In genomic region chr7:149690688-149691446, GRCh38 we compare ENCODE assay signal across 1 cellular context.
A peak's percentile ranks its signal among the peaks of the same experiment; 100 is the strongest.
TF ChIP-seq lines count a peak whose summit lies in the region.

No MANE protein-coding gene starts in this region.

TF ChIP-seq in HEK293, 187 proteins besides CTCF, POLR2A, EP300 and RAD21 (continued from another document and continues in another):
- TF ChIP-seq ELK4 (IDR thresholded peaks at IDR 0.05; ENCODE audit: borderline replicate concordance, low read depth, low read length): no peak
- peak; percentile 90 for TF ChIP-seq ZNF394 (tag by site-specific recombination; IDR thresholded peaks at IDR 0.05; ENCODE audit: borderline replicate concordance)
- no peak for TF ChIP-seq ZNF510 (tag by site-specific recombination; IDR thresholded peaks at IDR 0.05; ENCODE audit: insufficient replicate concordance)
- TF ChIP-seq ZNF791 (tag by site-specific recombination; IDR thresholded peaks at IDR 0.05): no peak
- TF ChIP-seq ZFP3 (tag by site-specific recombination; IDR thresholded peaks at IDR 0.05; ENCODE audit: low read depth): no peak
- peak; percentile 42; the same call in 1 of the 2 replicates for TF ChIP-seq ZNF76 (tag by site-specific recombination; IDR thresholded peaks at IDR 0.05; ENCODE audit: borderline replicate concordance, low read depth)
- TF ChIP-seq, protein P1, sequence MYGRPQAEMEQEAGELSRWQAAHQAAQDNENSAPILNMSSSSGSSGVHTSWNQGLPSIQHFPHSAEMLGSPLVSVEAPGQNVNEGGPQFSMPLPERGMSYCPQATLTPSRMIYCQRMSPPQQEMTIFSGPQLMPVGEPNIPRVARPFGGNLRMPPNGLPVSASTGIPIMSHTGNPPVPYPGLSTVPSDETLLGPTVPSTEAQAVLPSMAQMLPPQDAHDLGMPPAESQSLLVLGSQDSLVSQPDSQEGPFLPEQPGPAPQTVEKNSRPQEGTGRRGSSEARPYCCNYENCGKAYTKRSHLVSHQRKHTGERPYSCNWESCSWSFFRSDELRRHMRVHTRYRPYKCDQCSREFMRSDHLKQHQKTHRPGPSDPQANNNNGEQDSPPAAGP (tag by site-specific recombination; IDR thresholded peaks at IDR 0.05): peak; percentile 61
- no peak for TF ChIP-seq ZNF658 (tag by site-specific recombination; IDR thresholded peaks at IDR 0.05)
- no peak for TF ChIP-seq ZNF792 (tag by site-specific recombination; IDR thresholded peaks at IDR 0.05)
- TF ChIP-seq ZNF19 (tag by site-specific recombination; IDR thresholded peaks at IDR 0.05; ENCODE audit: low read depth): no peak
- TF ChIP-seq FEZF1 (tag by site-specific recombination; IDR thresholded peaks at IDR 0.05): peak; percentile 8; the same call in 1 of the 2 replicates
- no peak for TF ChIP-seq GLI4 (tag by site-specific recombination; IDR thresholded peaks at IDR 0.05)
- TF ChIP-seq ZNF335 (tag by site-specific recombination; conservative IDR thresholded peaks at IDR 0.05): peak; percentile 52
- TF ChIP-seq GLI2 (tag by site-specific recombination; IDR thresholded peaks at IDR 0.05; ENCODE audit: borderline replicate concordance, low read depth): no peak
- no peak for TF ChIP-seq ZNF114 (tag by site-specific recombination; IDR thresholded peaks at IDR 0.05)
- TF ChIP-seq ZNF366 (tag by site-specific recombination; conservative IDR thresholded peaks at IDR 0.05): peak; percentile 99
- TF ChIP-seq ZNF677 (tag by site-specific recombination; IDR thresholded peaks at IDR 0.05): no peak
- TF ChIP-seq ZNF433 (tag by site-specific recombination; IDR thresholded peaks at IDR 0.05; ENCODE audit: low read depth): no peak
- no peak for TF ChIP-seq HOXA7 (CRISPR knock-in tag; IDR thresholded peaks at IDR 0.05; ENCODE audit: borderline replicate concordance)
- no peak for TF ChIP-seq ZNF266 (tag by site-specific recombination; IDR thresholded peaks at IDR 0.05; ENCODE audit: low read depth)
- no peak for TF ChIP-seq REPIN1 (tag by site-specific recombination; IDR thresholded peaks at IDR 0.05; ENCODE audit: low read depth)
- peak; percentile 76 for TF ChIP-seq GLIS2 (tag by site-specific recombination; IDR thresholded peaks at IDR 0.05)
- TF ChIP-seq ZNF404 (tag by site-specific recombination; IDR thresholded peaks at IDR 0.05): no peak
- TF ChIP-seq INSM2 (tag by site-specific recombination; IDR thresholded peaks at IDR 0.05): no peak
- TF ChIP-seq, protein P2, sequence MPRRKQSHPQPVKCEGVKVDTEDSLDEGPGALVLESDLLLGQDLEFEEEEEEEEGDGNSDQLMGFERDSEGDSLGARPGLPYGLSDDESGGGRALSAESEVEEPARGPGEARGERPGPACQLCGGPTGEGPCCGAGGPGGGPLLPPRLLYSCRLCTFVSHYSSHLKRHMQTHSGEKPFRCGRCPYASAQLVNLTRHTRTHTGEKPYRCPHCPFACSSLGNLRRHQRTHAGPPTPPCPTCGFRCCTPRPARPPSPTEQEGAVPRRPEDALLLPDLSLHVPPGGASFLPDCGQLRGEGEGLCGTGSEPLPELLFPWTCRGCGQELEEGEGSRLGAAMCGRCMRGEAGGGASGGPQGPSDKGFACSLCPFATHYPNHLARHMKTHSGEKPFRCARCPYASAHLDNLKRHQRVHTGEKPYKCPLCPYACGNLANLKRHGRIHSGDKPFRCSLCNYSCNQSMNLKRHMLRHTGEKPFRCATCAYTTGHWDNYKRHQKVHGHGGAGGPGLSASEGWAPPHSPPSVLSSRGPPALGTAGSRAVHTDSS (tag by site-specific recombination; IDR thresholded peaks at IDR 0.05): peak; percentile 52
- TF ChIP-seq TSHZ1 (tag by site-specific recombination; IDR thresholded peaks at IDR 0.05; ENCODE audit: borderline replicate concordance): peak; percentile 39; the same call in 1 of the 2 replicates
- no peak for TF ChIP-seq ZNF624 (tag by site-specific recombination; IDR thresholded peaks at IDR 0.05)
- TF ChIP-seq PRDM10 (tag by site-specific recombination; IDR thresholded peaks at IDR 0.05): peak; percentile 86
- TF ChIP-seq ZNF175 (tag by site-specific recombination; IDR thresholded peaks at IDR 0.05): no peak
- TF ChIP-seq HOXD13 (CRISPR knock-in tag; IDR thresholded peaks at IDR 0.05; ENCODE audit: borderline replicate concordance): no peak
- 0 out of 2 replicates have a peak, but pooled peaks have one; percentile 12 for TF ChIP-seq REST (tag by site-specific recombination; IDR thresholded peaks at IDR 0.05)
- no peak for TF ChIP-seq ZBTB1 (tag by site-specific recombination; IDR thresholded peaks at IDR 0.05)
- TF ChIP-seq ZNF664 (tag by site-specific recombination; IDR thresholded peaks at IDR 0.05): peak; percentile 56; the same call in 1 of the 2 replicates
- no peak for TF ChIP-seq ZNF121 (tag by site-specific recombination; IDR thresholded peaks at IDR 0.05)
- TF ChIP-seq ZNF311 (tag by site-specific recombination; IDR thresholded peaks at IDR 0.05; ENCODE audit: borderline replicate concordance): no peak
- no peak for TF ChIP-seq KLF1 (tag by site-specific recombination; IDR thresholded peaks at IDR 0.05)
- TF ChIP-seq ZNF585B (tag by site-specific recombination; IDR thresholded peaks at IDR 0.05): no peak
- no peak for TF ChIP-seq GFI1B (tag by site-specific recombination; IDR thresholded peaks at IDR 0.05)
- TF ChIP-seq OSR2 (tag by site-specific recombination; IDR thresholded peaks at IDR 0.05): peak; percentile 78
- TF ChIP-seq, protein P3, sequence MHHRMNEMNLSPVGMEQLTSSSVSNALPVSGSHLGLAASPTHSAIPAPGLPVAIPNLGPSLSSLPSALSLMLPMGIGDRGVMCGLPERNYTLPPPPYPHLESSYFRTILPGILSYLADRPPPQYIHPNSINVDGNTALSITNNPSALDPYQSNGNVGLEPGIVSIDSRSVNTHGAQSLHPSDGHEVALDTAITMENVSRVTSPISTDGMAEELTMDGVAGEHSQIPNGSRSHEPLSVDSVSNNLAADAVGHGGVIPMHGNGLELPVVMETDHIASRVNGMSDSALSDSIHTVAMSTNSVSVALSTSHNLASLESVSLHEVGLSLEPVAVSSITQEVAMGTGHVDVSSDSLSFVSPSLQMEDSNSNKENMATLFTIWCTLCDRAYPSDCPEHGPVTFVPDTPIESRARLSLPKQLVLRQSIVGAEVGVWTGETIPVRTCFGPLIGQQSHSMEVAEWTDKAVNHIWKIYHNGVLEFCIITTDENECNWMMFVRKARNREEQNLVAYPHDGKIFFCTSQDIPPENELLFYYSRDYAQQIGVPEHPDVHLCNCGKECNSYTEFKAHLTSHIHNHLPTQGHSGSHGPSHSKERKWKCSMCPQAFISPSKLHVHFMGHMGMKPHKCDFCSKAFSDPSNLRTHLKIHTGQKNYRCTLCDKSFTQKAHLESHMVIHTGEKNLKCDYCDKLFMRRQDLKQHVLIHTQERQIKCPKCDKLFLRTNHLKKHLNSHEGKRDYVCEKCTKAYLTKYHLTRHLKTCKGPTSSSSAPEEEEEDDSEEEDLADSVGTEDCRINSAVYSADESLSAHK (tag by site-specific recombination; IDR thresholded peaks at IDR 0.05): no peak
- TF ChIP-seq IKZF3 (tag by site-specific recombination; IDR thresholded peaks at IDR 0.05): peak; percentile 98
- no peak for TF ChIP-seq ZNF292 (tag by site-specific recombination; IDR thresholded peaks at IDR 0.05; ENCODE audit: borderline replicate concordance, low read depth)
